ENCODE assay signal across 1 cellular context in the genomic region with DNA sequence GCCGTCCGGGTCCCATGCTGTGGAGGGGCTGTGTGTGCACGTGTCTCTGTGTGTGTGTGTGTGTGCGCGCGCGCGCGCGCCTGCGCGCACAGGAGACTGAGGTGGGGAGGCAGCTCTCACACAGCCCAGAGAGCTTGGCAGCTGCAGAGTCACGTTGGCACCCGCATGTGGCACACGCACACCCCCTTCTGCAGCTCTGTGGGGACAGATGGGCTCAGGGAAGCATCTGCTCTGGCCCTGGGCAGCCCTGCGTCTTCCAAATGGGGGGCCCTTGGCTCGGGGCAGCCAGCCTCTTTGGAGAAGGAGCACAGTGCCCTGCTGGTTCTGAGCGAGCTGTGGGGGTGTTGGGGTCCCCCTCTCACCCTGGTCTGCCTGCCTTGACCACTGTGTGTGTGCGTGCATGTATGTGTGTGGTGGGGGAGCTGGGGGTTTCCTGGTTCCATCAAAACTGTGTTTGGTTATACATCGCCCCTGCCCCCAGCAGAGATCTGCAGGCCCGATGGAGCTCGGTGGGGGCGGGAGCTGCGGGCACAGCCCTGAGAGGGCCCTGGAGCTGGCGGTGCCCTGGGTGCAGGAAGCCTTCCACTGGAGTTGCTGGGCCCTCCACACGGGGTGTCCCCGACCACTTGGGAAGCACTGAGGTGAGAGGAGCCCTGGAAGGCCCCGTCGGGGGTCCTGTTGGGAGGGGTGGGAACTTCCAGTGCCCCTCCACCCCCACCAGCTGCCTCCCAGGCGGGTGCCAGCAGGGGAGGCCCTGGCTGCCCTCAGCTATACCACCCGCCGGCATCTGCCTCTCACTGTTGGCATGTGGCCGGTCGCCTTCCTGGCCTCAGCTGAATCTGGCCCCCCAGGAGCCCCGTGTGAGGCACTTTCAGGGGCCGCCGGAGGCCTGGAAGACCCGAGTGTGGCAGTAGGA.
TF ChIP-seq lines count a peak whose summit lies in the region.

No MANE protein-coding gene starts in this region.

TF ChIP-seq in GM23338, 12 proteins besides CTCF, POLR2A, EP300 and RAD21 (continued from another document):
- TF ChIP-seq, protein P1, sequence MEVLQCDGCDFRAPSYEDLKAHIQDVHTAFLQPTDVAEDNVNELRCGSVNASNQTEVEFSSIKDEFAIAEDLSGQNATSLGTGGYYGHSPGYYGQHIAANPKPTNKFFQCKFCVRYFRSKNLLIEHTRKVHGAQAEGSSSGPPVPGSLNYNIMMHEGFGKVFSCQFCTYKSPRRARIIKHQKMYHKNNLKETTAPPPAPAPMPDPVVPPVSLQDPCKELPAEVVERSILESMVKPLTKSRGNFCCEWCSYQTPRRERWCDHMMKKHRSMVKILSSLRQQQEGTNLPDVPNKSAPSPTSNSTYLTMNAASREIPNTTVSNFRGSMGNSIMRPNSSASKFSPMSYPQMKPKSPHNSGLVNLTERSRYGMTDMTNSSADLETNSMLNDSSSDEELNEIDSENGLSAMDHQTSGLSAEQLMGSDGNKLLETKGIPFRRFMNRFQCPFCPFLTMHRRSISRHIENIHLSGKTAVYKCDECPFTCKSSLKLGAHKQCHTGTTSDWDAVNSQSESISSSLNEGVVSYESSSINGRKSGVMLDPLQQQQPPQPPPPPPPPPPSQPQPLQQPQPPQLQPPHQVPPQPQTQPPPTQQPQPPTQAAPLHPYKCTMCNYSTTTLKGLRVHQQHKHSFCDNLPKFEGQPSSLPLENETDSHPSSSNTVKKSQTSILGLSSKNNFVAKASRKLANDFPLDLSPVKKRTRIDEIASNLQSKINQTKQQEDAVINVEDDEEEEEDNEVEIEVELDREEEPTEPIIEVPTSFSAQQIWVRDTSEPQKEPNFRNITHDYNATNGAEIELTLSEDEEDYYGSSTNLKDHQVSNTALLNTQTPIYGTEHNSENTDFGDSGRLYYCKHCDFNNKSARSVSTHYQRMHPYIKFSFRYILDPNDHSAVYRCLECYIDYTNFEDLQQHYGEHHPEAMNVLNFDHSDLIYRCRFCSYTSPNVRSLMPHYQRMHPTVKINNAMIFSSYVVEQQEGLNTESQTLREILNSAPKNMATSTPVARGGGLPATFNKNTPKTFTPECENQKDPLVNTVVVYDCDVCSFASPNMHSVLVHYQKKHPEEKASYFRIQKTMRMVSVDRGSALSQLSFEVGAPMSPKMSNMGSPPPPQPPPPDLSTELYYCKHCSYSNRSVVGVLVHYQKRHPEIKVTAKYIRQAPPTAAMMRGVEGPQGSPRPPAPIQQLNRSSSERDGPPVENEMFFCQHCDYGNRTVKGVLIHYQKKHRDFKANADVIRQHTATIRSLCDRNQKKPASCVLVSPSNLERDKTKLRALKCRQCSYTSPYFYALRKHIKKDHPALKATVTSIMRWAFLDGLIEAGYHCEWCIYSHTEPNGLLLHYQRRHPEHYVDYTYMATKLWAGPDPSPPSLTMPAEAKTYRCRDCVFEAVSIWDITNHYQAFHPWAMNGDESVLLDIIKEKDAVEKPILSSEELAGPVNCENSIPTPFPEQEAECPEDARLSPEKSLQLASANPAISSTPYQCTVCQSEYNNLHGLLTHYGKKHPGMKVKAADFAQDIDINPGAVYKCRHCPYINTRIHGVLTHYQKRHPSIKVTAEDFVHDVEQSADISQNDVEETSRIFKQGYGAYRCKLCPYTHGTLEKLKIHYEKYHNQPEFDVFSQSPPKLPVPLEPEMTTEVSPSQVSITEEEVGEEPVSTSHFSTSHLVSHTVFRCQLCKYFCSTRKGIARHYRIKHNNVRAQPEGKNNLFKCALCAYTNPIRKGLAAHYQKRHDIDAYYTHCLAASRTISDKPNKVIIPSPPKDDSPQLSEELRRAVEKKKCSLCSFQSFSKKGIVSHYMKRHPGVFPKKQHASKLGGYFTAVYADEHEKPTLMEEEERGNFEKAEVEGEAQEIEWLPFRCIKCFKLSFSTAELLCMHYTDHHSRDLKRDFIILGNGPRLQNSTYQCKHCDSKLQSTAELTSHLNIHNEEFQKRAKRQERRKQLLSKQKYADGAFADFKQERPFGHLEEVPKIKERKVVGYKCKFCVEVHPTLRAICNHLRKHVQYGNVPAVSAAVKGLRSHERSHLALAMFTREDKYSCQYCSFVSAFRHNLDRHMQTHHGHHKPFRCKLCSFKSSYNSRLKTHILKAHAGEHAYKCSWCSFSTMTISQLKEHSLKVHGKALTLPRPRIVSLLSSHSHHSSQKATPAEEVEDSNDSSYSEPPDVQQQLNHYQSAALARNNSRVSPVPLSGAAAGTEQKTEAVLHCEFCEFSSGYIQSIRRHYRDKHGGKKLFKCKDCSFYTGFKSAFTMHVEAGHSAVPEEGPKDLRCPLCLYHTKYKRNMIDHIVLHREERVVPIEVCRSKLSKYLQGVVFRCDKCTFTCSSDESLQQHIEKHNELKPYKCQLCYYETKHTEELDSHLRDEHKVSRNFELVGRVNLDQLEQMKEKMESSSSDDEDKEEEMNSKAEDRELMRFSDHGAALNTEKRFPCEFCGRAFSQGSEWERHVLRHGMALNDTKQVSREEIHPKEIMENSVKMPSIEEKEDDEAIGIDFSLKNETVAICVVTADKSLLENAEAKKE (CRISPR knock-in tag; IDR thresholded peaks at IDR 0.05), result no peak
- TF ChIP-seq NANOG (IDR thresholded peaks at IDR 0.05; ENCODE audit: borderline replicate concordance), result no peak
- TF ChIP-seq ZNF331 (CRISPR knock-in tag; IDR thresholded peaks at IDR 0.05; ENCODE audit: low read depth), result no peak
- TF ChIP-seq ZNF114 (CRISPR knock-in tag; IDR thresholded peaks at IDR 0.05), result no peak
- no peak for TF ChIP-seq CREB1 (CRISPR knock-in tag; IDR thresholded peaks at IDR 0.05; ENCODE audit: low read depth)
- no peak for TF ChIP-seq JUNB (IDR thresholded peaks at IDR 0.05; ENCODE audit: unreplicated experiment)
- TF ChIP-seq EZH2phosphoT487 (IDR thresholded peaks at IDR 0.05; ENCODE audit: unreplicated experiment), result no peak
- TF ChIP-seq STAT1 (IDR thresholded peaks at IDR 0.05; ENCODE audit: unreplicated experiment), result no peak
- TF ChIP-seq, protein P2, sequence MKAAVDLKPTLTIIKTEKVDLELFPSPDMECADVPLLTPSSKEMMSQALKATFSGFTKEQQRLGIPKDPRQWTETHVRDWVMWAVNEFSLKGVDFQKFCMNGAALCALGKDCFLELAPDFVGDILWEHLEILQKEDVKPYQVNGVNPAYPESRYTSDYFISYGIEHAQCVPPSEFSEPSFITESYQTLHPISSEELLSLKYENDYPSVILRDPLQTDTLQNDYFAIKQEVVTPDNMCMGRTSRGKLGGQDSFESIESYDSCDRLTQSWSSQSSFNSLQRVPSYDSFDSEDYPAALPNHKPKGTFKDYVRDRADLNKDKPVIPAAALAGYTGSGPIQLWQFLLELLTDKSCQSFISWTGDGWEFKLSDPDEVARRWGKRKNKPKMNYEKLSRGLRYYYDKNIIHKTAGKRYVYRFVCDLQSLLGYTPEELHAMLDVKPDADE (IDR thresholded peaks at IDR 0.05), result no peak
- TF ChIP-seq, protein P3, sequence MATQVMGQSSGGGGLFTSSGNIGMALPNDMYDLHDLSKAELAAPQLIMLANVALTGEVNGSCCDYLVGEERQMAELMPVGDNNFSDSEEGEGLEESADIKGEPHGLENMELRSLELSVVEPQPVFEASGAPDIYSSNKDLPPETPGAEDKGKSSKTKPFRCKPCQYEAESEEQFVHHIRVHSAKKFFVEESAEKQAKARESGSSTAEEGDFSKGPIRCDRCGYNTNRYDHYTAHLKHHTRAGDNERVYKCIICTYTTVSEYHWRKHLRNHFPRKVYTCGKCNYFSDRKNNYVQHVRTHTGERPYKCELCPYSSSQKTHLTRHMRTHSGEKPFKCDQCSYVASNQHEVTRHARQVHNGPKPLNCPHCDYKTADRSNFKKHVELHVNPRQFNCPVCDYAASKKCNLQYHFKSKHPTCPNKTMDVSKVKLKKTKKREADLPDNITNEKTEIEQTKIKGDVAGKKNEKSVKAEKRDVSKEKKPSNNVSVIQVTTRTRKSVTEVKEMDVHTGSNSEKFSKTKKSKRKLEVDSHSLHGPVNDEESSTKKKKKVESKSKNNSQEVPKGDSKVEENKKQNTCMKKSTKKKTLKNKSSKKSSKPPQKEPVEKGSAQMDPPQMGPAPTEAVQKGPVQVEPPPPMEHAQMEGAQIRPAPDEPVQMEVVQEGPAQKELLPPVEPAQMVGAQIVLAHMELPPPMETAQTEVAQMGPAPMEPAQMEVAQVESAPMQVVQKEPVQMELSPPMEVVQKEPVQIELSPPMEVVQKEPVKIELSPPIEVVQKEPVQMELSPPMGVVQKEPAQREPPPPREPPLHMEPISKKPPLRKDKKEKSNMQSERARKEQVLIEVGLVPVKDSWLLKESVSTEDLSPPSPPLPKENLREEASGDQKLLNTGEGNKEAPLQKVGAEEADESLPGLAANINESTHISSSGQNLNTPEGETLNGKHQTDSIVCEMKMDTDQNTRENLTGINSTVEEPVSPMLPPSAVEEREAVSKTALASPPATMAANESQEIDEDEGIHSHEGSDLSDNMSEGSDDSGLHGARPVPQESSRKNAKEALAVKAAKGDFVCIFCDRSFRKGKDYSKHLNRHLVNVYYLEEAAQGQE (IDR thresholded peaks at IDR 0.05; ENCODE audit: unreplicated experiment), result no peak
- no peak for TF ChIP-seq EZH2 (IDR thresholded peaks at IDR 0.05; ENCODE audit: low read depth, unreplicated experiment)
TF ChIP-seq in GM23338: peak in this region for 0.
